8 cellular contexts compared by ENCODE assay signal in the genomic region with DNA sequence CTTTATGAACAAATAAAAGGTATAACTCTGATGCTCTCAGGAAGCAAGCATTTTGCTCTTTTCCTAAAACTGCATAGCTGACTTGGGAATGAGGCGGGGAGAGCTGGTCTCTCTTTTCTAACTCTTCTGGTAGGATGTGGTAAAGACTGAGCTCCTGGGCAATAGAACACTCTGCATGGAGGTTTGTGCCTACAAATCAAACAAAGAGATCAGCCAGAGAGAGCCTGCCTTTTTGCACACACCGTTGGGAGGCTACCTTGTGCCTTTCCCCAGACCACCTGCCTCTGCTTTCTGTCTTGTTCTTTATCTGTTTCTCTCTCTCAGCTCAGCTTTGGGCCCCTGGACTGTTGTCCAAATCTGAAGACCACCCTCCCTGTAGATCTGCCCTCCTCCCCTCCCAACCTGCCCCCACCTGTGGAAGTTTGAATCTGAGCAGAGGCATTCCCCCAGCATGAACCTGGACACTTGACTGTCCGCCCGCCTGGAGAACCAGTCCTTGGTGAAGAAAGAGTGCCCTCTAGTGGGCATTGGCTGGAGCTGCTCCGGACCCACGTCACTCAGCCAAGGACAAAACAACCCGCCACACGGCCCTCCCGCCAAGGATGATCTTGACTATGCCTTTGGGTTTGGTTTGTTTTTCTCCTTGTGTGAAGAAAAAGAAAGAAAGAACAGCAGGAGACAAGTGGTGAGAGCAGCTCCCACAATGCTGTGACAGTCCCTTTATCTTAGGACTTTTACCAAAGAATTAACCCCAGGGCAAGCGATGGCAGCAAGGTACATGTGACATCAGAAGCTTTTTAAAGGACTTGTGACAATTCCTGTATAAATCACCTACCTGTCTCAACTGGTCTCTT.
DNase-seq lines count a peak whose midpoint lies in the region; ATAC-seq and TF ChIP-seq lines count a peak whose summit lies in the region.

No MANE protein-coding gene starts in this region.

- H3K27ac ChIP-seq in Peyer's patch (peak overlapping the region in 1 of 4 donors; percentile 28), neural cell (ENCODE audit: low read length) (peak overlapping the region; percentile 49)

- TF ChIP-seq CTCF in Peyer's patch (IDR thresholded peaks at IDR 0.05) (peak; percentile 21 to 90 (median 88)), neural cell (IDR thresholded peaks at IDR 0.05; ENCODE audit: poor library complexity, severe bottlenecking) (peak; percentile 93)

- in situ Hi-C loops in KBM-7 (cut with MboI; ENCODE audit: low pct_unique_long_range_greater_than_20kb, low sequenced_read_pairs) = no loop called here

- H3K4me2 ChIP-seq in neural cell (ENCODE audit: low read length) = no peak overlapping the region

- peaks cover 4% of the 10 kb centered on the region for H3K27me3 Mint-ChIP-seq in activated T-helper 1 cell treated with anti-CD3 and anti-CD28 coated beads, Interleukin-12 subunit alpha, Interleukin-12 subunit beta, Interleukin-2, Interleukin-4 antibody, amounts not matched to agents 30 ng/mL and 10 ng/mL and 1 ng/mL, durations not matched to agents 14 hours and 24 hours and 36 hours (ENCODE audit: insufficient read depth)

- DNase-seq in Daoy (ENCODE audit: low read depth) (peak; percentile 82), KBM-7 (peak; percentile 66), Peyer's patch (peak; percentile 55 to 90 (median 84)), fibroblast of the conjunctiva (ENCODE audit: low read depth) (peak; percentile 69), stromal cell of bone marrow (ENCODE audit: low read depth) (peak; percentile 49)
- DNase-seq in activated T-helper 1 cell treated with anti-CD3 and anti-CD28 coated beads, Interleukin-12 subunit alpha, Interleukin-12 subunit beta, Interleukin-2, Interleukin-4 antibody, amounts not matched to agents 30 ng/mL and 10 ng/mL and 1 ng/mL, durations not matched to agents 14 hours and 24 hours and 36 hours (ENCODE audit: low spot score) = peak; percentile 22

- H3K36me3 Mint-ChIP-seq in activated T-helper 1 cell treated with anti-CD3 and anti-CD28 coated beads, Interleukin-12 subunit alpha, Interleukin-12 subunit beta, Interleukin-2, Interleukin-4 antibody, amounts not matched to agents 30 ng/mL and 10 ng/mL and 1 ng/mL, durations not matched to agents 14 hours and 24 hours and 36 hours (ENCODE audit: low read depth) = no peaks in the 10 kb centered on the region

- H3K27me3 ChIP-seq in Peyer's patch (no peaks in the 10 kb centered on the region), neural cell (ENCODE audit: insufficient read depth, low read depth, low read length) (no peaks in the 10 kb centered on the region)

- H3K79me2 ChIP-seq in neural cell (replicated peaks; ENCODE audit: insufficient read depth, low read length) = peaks cover 96% of the 10 kb centered on the region

- peaks cover 0 to 28% (median 0%) of the 10 kb centered on the region in 4 donors for H3K4me1 ChIP-seq in Peyer's patch

- no peaks in the 10 kb centered on the region for H4K20me1 ChIP-seq in neural cell (ENCODE audit: insufficient read depth)

- H3K4me3 ChIP-seq in Peyer's patch (no peak overlapping the region), neural cell (ENCODE audit: low read length) (peak overlapping the region; percentile 19)

- no peaks in the 10 kb centered on the region for H3K9me2 ChIP-seq in neural cell (ENCODE audit: insufficient read depth, low read length)

- no peaks in the 10 kb centered on the region for H3F3A ChIP-seq in neural cell (ENCODE audit: insufficient read depth, low read length, poor library complexity, severe bottlenecking)

- no peak for TF ChIP-seq EP300 in neural cell (conservative IDR thresholded peaks at IDR 0.05; ENCODE audit: poor library complexity, severe bottlenecking)

- no peaks in the 10 kb centered on the region for H3K36me3 ChIP-seq in Peyer's patch
- no peaks in the 10 kb centered on the region for H3K36me3 ChIP-seq in neural cell (ENCODE audit: insufficient read depth, low read length)

- intact Hi-C loops in activated T-helper 1 cell treated with anti-CD3 and anti-CD28 coated beads, Interleukin-12 subunit alpha, Interleukin-12 subunit beta, Interleukin-2, Interleukin-4 antibody, amounts not matched to agents 30 ng/mL and 10 ng/mL and 1 ng/mL, durations not matched to agents 14 hours and 24 hours and 36 hours (cut with micrococcal nuclease) = loop anchor here (2.0 to 5.0 kb wide), 2 partner anchors 1258 to 1940 kb away; no protein-coding TSS in a partner anchor

- H3K9ac ChIP-seq in neural cell (ENCODE audit: low read length) = peak overlapping the region; percentile 33

- H3K4me3 Mint-ChIP-seq in activated T-helper 1 cell treated with anti-CD3 and anti-CD28 coated beads, Interleukin-12 subunit alpha, Interleukin-12 subunit beta, Interleukin-2, Interleukin-4 antibody, amounts not matched to agents 30 ng/mL and 10 ng/mL and 1 ng/mL, durations not matched to agents 14 hours and 24 hours and 36 hours = no peak overlapping the region

- H3K9me3 Mint-ChIP-seq in activated T-helper 1 cell treated with anti-CD3 and anti-CD28 coated beads, Interleukin-12 subunit alpha, Interleukin-12 subunit beta, Interleukin-2, Interleukin-4 antibody, amounts not matched to agents 30 ng/mL and 10 ng/mL and 1 ng/mL, durations not matched to agents 14 hours and 24 hours and 36 hours = no peaks in the 10 kb centered on the region

- no peaks in the 10 kb centered on the region for H3K9me3 ChIP-seq in Peyer's patch
- H3K9me3 ChIP-seq in neural cell (ENCODE audit: low read length) = no peaks in the 10 kb centered on the region

- no peak overlapping the region for H3K27ac Mint-ChIP-seq in activated T-helper 1 cell treated with anti-CD3 and anti-CD28 coated beads, Interleukin-12 subunit alpha, Interleukin-12 subunit beta, Interleukin-2, Interleukin-4 antibody, amounts not matched to agents 30 ng/mL and 10 ng/mL and 1 ng/mL, durations not matched to agents 14 hours and 24 hours and 36 hours

- peak; percentile 84 for ATAC-seq in GM21737 (IDR thresholded peaks at IDR 0.05; ENCODE audit: unreplicated experiment)

- peak; percentile 94 for TF ChIP-seq RAD21 in neural cell (conservative IDR thresholded peaks at IDR 0.05)

- peaks cover 6% of the 10 kb centered on the region for H3K4me1 Mint-ChIP-seq in activated T-helper 1 cell treated with anti-CD3 and anti-CD28 coated beads, Interleukin-12 subunit alpha, Interleukin-12 subunit beta, Interleukin-2, Interleukin-4 antibody, amounts not matched to agents 30 ng/mL and 10 ng/mL and 1 ng/mL, durations not matched to agents 14 hours and 24 hours and 36 hours (ENCODE audit: low read depth)

- H2AFZ ChIP-seq in neural cell (ENCODE audit: low read depth, low read length) = no peak overlapping the region

- TF ChIP-seq POLR2A in Peyer's patch (IDR thresholded peaks at IDR 0.05) = no peak

TF ChIP-seq in neural cell, 6 proteins besides CTCF, POLR2A, EP300 and RAD21:
- TF ChIP-seq EZH2 (IDR thresholded peaks at IDR 0.05; ENCODE audit: borderline replicate concordance, insufficient read depth, low read length, poor library complexity, severe bottlenecking) (no peak), SMC3 (conservative IDR thresholded peaks at IDR 0.05; ENCODE audit: poor library complexity) (peak; percentile 92), TAF1 (IDR thresholded peaks at IDR 0.05; ENCODE audit: low read depth) (no peak)

Comparison
In these comparisons a context has a peak if more than half of its experiments do, and no peak if none do; other contexts are left out.
1. DNase-seq: peak in every context shown above with its lines; median percentile 84 in Peyer's patch; 82 in Daoy; 69 in fibroblast of the conjunctiva; 66 in KBM-7; 49 in stromal cell of bone marrow; 22 in activated T-helper 1 cell treated with anti-CD3 and anti-CD28 coated beads, Interleukin-12 subunit alpha, Interleukin-12 subunit beta, Interleukin-2, Interleukin-4 antibody, amounts not matched to agents 30 ng/mL and 10 ng/mL and 1 ng/mL, durations not matched to agents 14 hours and 24 hours and 36 hours.